Comparison of ENCODE assay signal across 9 cellular contexts in the genomic region with DNA sequence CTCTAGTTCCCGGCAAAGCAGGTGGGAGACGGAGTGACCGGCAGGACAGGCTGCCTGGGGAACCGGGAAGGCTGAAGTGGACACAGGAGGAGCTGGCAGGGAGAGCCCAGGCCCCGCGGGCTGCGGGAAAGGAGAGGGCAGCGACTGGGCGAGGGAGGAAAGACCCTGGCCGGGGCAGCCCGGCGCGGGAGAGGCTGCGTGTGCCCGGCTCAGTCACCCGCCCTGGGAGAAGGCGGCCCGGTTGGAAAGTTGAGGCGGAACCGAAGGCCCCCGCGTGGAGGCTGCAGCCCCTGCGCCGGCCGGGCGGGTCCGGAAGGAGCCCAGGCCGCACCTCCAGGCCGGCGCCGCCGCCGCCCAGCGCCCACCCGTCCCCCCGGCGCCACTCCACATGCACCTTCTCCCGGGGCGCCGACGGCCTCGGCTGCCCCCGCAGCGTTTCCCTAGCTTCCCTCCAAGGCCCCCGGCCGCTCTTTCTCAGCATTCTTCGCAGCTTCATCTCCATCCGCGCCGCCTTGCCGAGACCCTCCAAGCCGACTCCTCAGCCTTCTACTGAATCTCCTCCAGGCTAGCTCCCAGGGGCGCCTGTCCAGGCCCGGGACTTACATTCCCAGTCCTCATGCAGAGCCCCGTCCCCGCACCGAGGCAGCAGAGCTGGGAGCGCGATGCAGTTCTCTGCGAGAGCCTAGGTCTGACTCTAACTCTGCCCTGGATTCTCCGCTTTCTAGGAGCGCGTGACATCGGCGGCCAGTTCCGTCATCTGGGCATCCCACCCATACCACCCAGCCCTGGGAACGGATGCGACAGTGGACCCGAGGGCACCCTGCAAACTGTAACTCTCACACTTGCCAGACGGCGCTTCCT.
DNase-seq lines count a peak whose midpoint lies in the region; ATAC-seq and TF ChIP-seq lines count a peak whose summit lies in the region.
"Had no signal": no experiment of that assay in that cellular context is flagged by ENCODE, and none has a peak within 500 bp of the region (broad histone marks: within the 10 kb centered on the region; RNA-seq: fewer than 3 reads in every experiment).

No MANE protein-coding gene starts in this region.

- TF ChIP-seq POLR2A in suprapubic skin (IDR thresholded peaks at IDR 0.05): no peak

- H3K36me3 ChIP-seq in mucosa of descending colon (ENCODE audit: low read depth) (no peaks in the 10 kb centered on the region), suprapubic skin (no peaks in the 10 kb centered on the region)

- peaks cover 23% of the 10 kb centered on the region for H3K27me3 ChIP-seq in suprapubic skin

- no peaks in the 10 kb centered on the region for H3K4me1 ChIP-seq in mucosa of descending colon (ENCODE audit: low read depth)
- peaks cover 19% of the 10 kb centered on the region for H3K4me1 ChIP-seq in suprapubic skin

- H3K4me3 ChIP-seq in mucosa of descending colon (no peak overlapping the region), suprapubic skin (peak overlapping the region; percentile 41)

- no peak for TF ChIP-seq EP300 in suprapubic skin (IDR thresholded peaks at IDR 0.05)

- H3K27ac ChIP-seq in suprapubic skin: no peak overlapping the region

- TF ChIP-seq CTCF in mucosa of descending colon (IDR thresholded peaks at IDR 0.05) (no peak), suprapubic skin (IDR thresholded peaks at IDR 0.05) (no peak)

- peak; percentile 32 for ATAC-seq in mucosa of descending colon
- ATAC-seq in HG03175 (IDR thresholded peaks at IDR 0.05; ENCODE audit: unreplicated experiment): no peak
- ATAC-seq in HG03469 (IDR thresholded peaks at IDR 0.05; ENCODE audit: unreplicated experiment): no peak
- ATAC-seq in HG03457 (IDR thresholded peaks at IDR 0.05; ENCODE audit: unreplicated experiment): no peak

- intact Hi-C loops in mucosa of descending colon (cut with DNase I, micrococcal nuclease): no loop called here

- 40% methylated on average over 48 of the region's 71 CpGs for WGBS in suprapubic skin

- H3K9me3 ChIP-seq in mucosa of descending colon: no peaks in the 10 kb centered on the region
- no peaks in the 10 kb centered on the region for H3K9me3 ChIP-seq in suprapubic skin

- DNase-seq in activated CD8-positive, alpha-beta memory T cell treated with anti-CD3 and anti-CD28 coated beads, Interleukin-2, amount 50 U/mL, for 4 hours: peak; percentile 35
- DNase-seq in ecto neural progenitor cell (ENCODE audit: low spot score) (peak; percentile 62), mucosa of descending colon (peak in 1 of 3 donors; percentile 52), suprapubic skin (ENCODE audit: low spot score in 2 of 2) (no peak)
- DNase-seq: activated B cell treated with CpG ODN at 0.5 μM for 24 hours, erythroblast had no signal

Comparison
In these comparisons a context has a peak if more than half of its experiments do, and no peak if none do; other contexts are left out.
1. DNase-seq: peak in activated CD8-positive, alpha-beta memory T cell treated with anti-CD3 and anti-CD28 coated beads, Interleukin-2, amount 50 U/mL, for 4 hours (single experiment) and ecto neural progenitor cell (single experiment); none in suprapubic skin (0 of 2).